ENCODE assay signal across 11 cellular contexts in genomic region chr19:6319376-6319775, GRCh38. TPM values are rescaled to one million over a fixed set of nuclear protein-coding genes. Genes with fewer than 3 reads are reported as not detected.
"Had no signal": no experiment of that assay in that cellular context is flagged by ENCODE, and none has a peak within 500 bp of the region (broad histone marks: within the 10 kb centered on the region; RNA-seq: fewer than 3 reads in every experiment).

No MANE protein-coding gene starts in this region.

- H3K9ac ChIP-seq: GM23248 had no signal

- H2AFZ ChIP-seq: GM23248 had no signal

- ATAC-seq: HCT116 had no signal

- H3K4me1 ChIP-seq: HAP-1 had no signal

- H3K36me3 ChIP-seq: HAP-1 had no signal

- H3K4me3 ChIP-seq: GM23248, HAP-1 had no signal

- H3K27ac ChIP-seq: GM23248, HL-60 had no signal

- DNase-seq: GOT3, H7, KG1 had no signal

- H3K9me3 ChIP-seq: HAP-1 had no signal

RNA-seq across cellular contexts. Expression of gene ACER1, which starts 14.0 kb away (rescaled TPM):
- total RNA-seq: H4, H7, HFFc6, HT1080 had no signal
- polyA plus RNA-seq: IgD-negative memory B cell had no signal
